8 cellular contexts compared by ENCODE assay signal in genomic region chr12:29148065-29148957, GRCh38. TPM values are rescaled to one million over a fixed set of nuclear protein-coding genes. Genes with fewer than 3 reads are reported as not detected.
DNase-seq lines count a peak whose midpoint lies in the region; ATAC-seq, FAIRE-seq and TF ChIP-seq lines count a peak whose summit lies in the region.

No MANE protein-coding gene starts in this region.

- no peak for FAIRE-seq in GM12878 (lab: Jason Lieb, UNC)

- H3K4me3 ChIP-seq in LNCaP clone FGC (ENCODE audit: low read depth, low read length) (peak overlapping the region; percentile 53), GM12878 (peak overlapping the region; percentile 81), iPS-18c (ENCODE audit: insufficient read depth, low read depth, low read length) (peak overlapping the region; percentile 81), skin epidermis (peak overlapping the region; percentile 57 to 78 (median 65))

- intact Hi-C loops in GM12878 (cut with micrococcal nuclease; ENCODE audit: unreplicated experiment): no loop called here

- peak overlapping the region; percentile 88 for H3K4me2 ChIP-seq in GM12878 (ENCODE audit: control insufficient read depth, insufficient read depth)

- DNase-seq in AG08396 (ENCODE audit: low spot score) (peak; percentile 46), GM13976 (ENCODE audit: low spot score) (peak; percentile 44), LNCaP clone FGC (ENCODE audit: low read depth) (no peak), GM12878 (ENCODE audit: low read depth, low spot score) (no peak), NCI-H187 treated with DMSO at 0.1 percent for 48 hours (lab: John Stamatoyannopoulos, UW) (no peak)

- H3K9me3 ChIP-seq in GM12878 (replicated peaks; ENCODE audit: control insufficient read depth, insufficient read depth, low read length) (no peaks in the 10 kb centered on the region), iPS-18c (ENCODE audit: control insufficient read depth, insufficient read depth, low read length) (no peaks in the 10 kb centered on the region)

- TF ChIP-seq RAD21 in GM12878 (IDR thresholded peaks at IDR 0.05; ENCODE audit: insufficient read depth, low read depth, low read length): no peak

- POLR2A ChIA-PET in GM12878 (lab: Charles Lee): interaction anchor here (0.6 kb wide), 1 partner anchor 20 kb away, joined by 3 read pairs; no protein-coding TSS in a partner anchor

- no peaks in the 10 kb centered on the region; a peak in 2 of 4 replicates for H3K27me3 ChIP-seq in GM12878 (replicated peaks in 1 of 2; ENCODE audit: control insufficient read depth in 2 of 2, insufficient read depth in 2 of 2, low read length in 1 of 2)

- H3K4me1 ChIP-seq in GM12878 (ENCODE audit: control insufficient read depth, insufficient read depth, low read length): peaks cover 4% of the 10 kb centered on the region; the same call in 1 of the 2 replicates

- no peaks in the 10 kb centered on the region for H4K20me1 ChIP-seq in GM12878 (ENCODE audit: control insufficient read depth, insufficient read depth)

- no peak for TF ChIP-seq EP300 in GM12878 (IDR thresholded peaks at IDR 0.05; ENCODE audit: borderline replicate concordance in 1 of 2, control insufficient read depth in 1 of 2, low read depth in 2 of 2, low read length in 2 of 2)

- CTCF ChIA-PET in GM12878 (lab: Yijun Ruan, JAX): interaction anchor here (0.7 to 1.4 kb wide), 4 partner anchors 16 to 170 kb away, joined by 3 to 5 read pairs (median 3); no protein-coding TSS in a partner anchor

- H3K27ac ChIP-seq in GM12878 (ENCODE audit: control insufficient read depth, insufficient read depth) (no peak overlapping the region; the same call in 1 of the 2 replicates), skin epidermis (peak overlapping the region; percentile 27 to 95 (median 83))

- TF ChIP-seq POLR2A in GM12878 (IDR thresholded peaks at IDR 0.05; ENCODE audit: low read depth, low read length): no peak

- no TSS peak for BruUV-seq in GM12878 (replicated peaks; lab: Mats Ljungman, UMichigan)

- peak; percentile 22; the same call in 2 of the 3 replicates for ATAC-seq in GM12878
- no peak for ATAC-seq in GM18519 (IDR thresholded peaks at IDR 0.05; ENCODE audit: low FRiP score, unreplicated experiment)

- 12% methylated on average over 18 of the region's 21 CpGs for WGBS in GM12878 (ENCODE audit: insufficient coverage, insufficient replicate concordance, low lambda C conversion rate, missing lambda C conversion rate)

- no peaks in the 10 kb centered on the region for H3K36me3 ChIP-seq in GM12878 (ENCODE audit: control insufficient read depth in 2 of 2, insufficient read depth in 2 of 2, low read length in 1 of 2)

- H3K9ac ChIP-seq in GM12878 (ENCODE audit: control insufficient read depth, insufficient read depth, low read length): peak overlapping the region; percentile 64; the same call in 1 of the 2 replicates

- RAD21 ChIA-PET in GM12878 (lab: Charles Lee; ENCODE audit: unreplicated experiment): no interaction called here

- in situ Hi-C loops in GM13976 (cut with MboI; ENCODE audit: low sequenced_read_pairs, unreplicated experiment): no loop called here
- in situ Hi-C loops in GM12878 (cut with MboI): no loop called here

- SMC1A ChIA-PET in GM12878 (lab: Charles Lee; ENCODE audit: uncharacterized antibody, unreplicated experiment): interaction anchor here (0.8 to 1.6 kb wide), 3 partner anchors 14 to 173 kb away, joined by 3 read pairs; no protein-coding TSS in a partner anchor

- H3K79me2 ChIP-seq in GM12878 (ENCODE audit: control insufficient read depth, insufficient read depth, low read length): no peaks in the 10 kb centered on the region

- peak overlapping the region; percentile 81 for H2AFZ ChIP-seq in GM12878 (ENCODE audit: control insufficient read depth, low read depth, low read length)

- TF ChIP-seq CTCF in GM13976 (IDR thresholded peaks at IDR 0.05; ENCODE audit: borderline replicate concordance, control extremely low read depth, extremely low read depth, insufficient read depth, missing control alignments) (no peak), LNCaP clone FGC (IDR thresholded peaks at IDR 0.05; ENCODE audit: control insufficient read depth, extremely low read depth, insufficient read depth) (no peak), GM12878 (IDR thresholded peaks at IDR 0.05 in 2 of 3, conservative IDR thresholded peaks at IDR 0.05 in 1 of 3; ENCODE audit: control insufficient read depth in 2 of 3, extremely low read depth in 1 of 3, insufficient read depth in 1 of 3, low read depth in 3 of 3, low read length in 3 of 3) (no peak)

TF ChIP-seq in GM12878, 131 proteins besides CTCF, POLR2A, EP300 and RAD21:
- no peak for TF ChIP-seq SP1 (IDR thresholded peaks at IDR 0.05; ENCODE audit: low read depth, low read length)
- 0 out of 4 replicates have a peak, but pooled peaks of 1 of the 2 experiments have one; percentile 21 for TF ChIP-seq BHLHE40 (IDR thresholded peaks at IDR 0.05; ENCODE audit: borderline replicate concordance in 1 of 2, low read depth in 2 of 2, low read length in 1 of 2)
- TF ChIP-seq GABPA (IDR thresholded peaks at IDR 0.05; ENCODE audit: low read depth): no peak
- TF ChIP-seq E2F8 (IDR thresholded peaks at IDR 0.05; ENCODE audit: low read depth, partially characterized antibody): no peak
- no peak for TF ChIP-seq FOXM1 (IDR thresholded peaks at IDR 0.05; ENCODE audit: low read depth, low read length)
- TF ChIP-seq WRNIP1 (IDR thresholded peaks at IDR 0.05; ENCODE audit: borderline replicate concordance, low read depth, low read length): no peak
- no peak for TF ChIP-seq IKZF1 (conservative IDR thresholded peaks at IDR 0.05)
TF ChIP-seq in GM12878: peak in this region for 1.

RNA-seq across cellular contexts. Expression of gene FAR2, which starts 0.8 kb away (rescaled TPM):
- total RNA-seq in GM12878 (2013; cell fraction: nucleolus; rRNA removed): 0.93 TPM in 1 of 2 replicates, not detected in the other
- total RNA-seq in GM12878 (2014; rRNA removed): 0.62 and 1.2 TPM in 2 replicates
- 0.67 and 1.1 TPM in 2 replicates for total RNA-seq in GM12878 (2014; rRNA removed; fragmentation: Illumina TruSeq; extraction: Trizol)
- total RNA-seq in GM12878 (2021): 0.74 and 1.2 TPM in 2 replicates
- polyA plus RNA-seq in GM12878 (2011; ENCODE audit: low read depth): 1.0 TPM
- 0.92 and 1.5 TPM in 2 replicates for polyA plus RNA-seq in GM12878 (2011; rRNA removed)
- polyA plus RNA-seq in GM12878 (2011; cell fraction: cytosol; rRNA removed): 0.63 and 0.72 TPM in 2 replicates
- polyA plus RNA-seq in GM12878 (2011; cell fraction: nucleus; rRNA removed): 0.82 and 0.94 TPM in 2 replicates
- polyA plus RNA-seq in GM12878 (2012): 2.2 and 2.3 TPM in 2 replicates
- polyA plus RNA-seq in GM12878 (2014; fragmentation: Illumina TruSeq; extraction: Trizol): 0.73 and 1.7 TPM in 2 replicates
- polyA plus RNA-seq in GM12878 (2014; fragmentation: Nextera tagmentation; extraction: Ambion mirVana): 1 to 10 TPM in 1 of 2 experiments, under 1 TPM in 1; 0.53 to 1.1 TPM
- polyA plus RNA-seq in GM12878 (2014; rRNA removed): 0.54 and 0.86 TPM in 2 replicates
- polyA plus RNA-seq in GM12878 (2016; fragmentation: Nextera tagmentation; extraction: Ambion mirVana): under 1 TPM; 0.50 to 0.62 TPM
- 0.88 and 1.6 TPM in 2 replicates for polyA minus RNA-seq in GM12878 (2011; rRNA and poly(A)+ RNA removed)
- polyA minus RNA-seq in GM12878 (2011; cell fraction: cytosol; rRNA and poly(A)+ RNA removed): not detected in 2 replicates
- 1.5 and 1.7 TPM in 2 replicates for polyA minus RNA-seq in GM12878 (2011; cell fraction: nucleus; rRNA and poly(A)+ RNA removed)

Comparison
In these comparisons a context has a peak if more than half of its experiments do, and no peak if none do; other contexts are left out.
1. DNase-seq: peak in AG08396 (single experiment) and GM13976 (single experiment); none in LNCaP clone FGC (single experiment), GM12878 (single experiment) and NCI-H187 treated with DMSO at 0.1 percent for 48 hours (single experiment).
2. Peak in every context shown above with its lines, with median percentiles within 50 percentile points of each other: H3K4me3 ChIP-seq.